ENCODE assay signal across 26 cellular contexts in genomic region chr10:56222237-56222636, GRCh38.
"Had no signal": no experiment of that assay in that cellular context is flagged by ENCODE, and none has a peak within 500 bp of the region (broad histone marks: within the 10 kb centered on the region; RNA-seq: fewer than 3 reads in every experiment).

No MANE protein-coding gene starts in this region.

- ATAC-seq: foreskin keratinocyte; gastroesophageal sphincter; heart left ventricle; left colon; left lobe of liver; lower lobe of right lung; mucosa of descending colon; naive thymus-derived CD8-positive, alpha-beta T cell had no signal

- H3K4me3 ChIP-seq: coronary artery, dorsolateral prefrontal cortex, esophagus muscularis mucosa, gastroesophageal sphincter, heart left ventricle, left ventricle myocardium inferior, lower lobe of right lung, mucosa of descending colon had no signal

- H3K27ac Mint-ChIP-seq: immature natural killer cell; mesothelial cell of epicardium; naive B cell; naive thymus-derived CD8-positive, alpha-beta T cell had no signal

- H3K27me3 Mint-ChIP-seq: naive B cell; naive thymus-derived CD8-positive, alpha-beta T cell had no signal

- DNase-seq: dermis blood vessel endothelial cell; dorsolateral prefrontal cortex; effector CD4-positive, alpha-beta T cell; effector memory CD4-positive, alpha-beta T cell; foreskin keratinocyte; heart left ventricle; hippocampal formation; immature natural killer cell; islet precursor cell; kidney; kidney glomerular epithelial cell; left colon; left ventricle myocardium inferior; lower lobe of right lung; mesenchymal stem cell; mucosa of descending colon; naive B cell; naive thymus-derived CD8-positive, alpha-beta T cell had no signal

- H3K27ac ChIP-seq: coronary artery, dorsolateral prefrontal cortex, esophagus muscularis mucosa, foreskin keratinocyte, gastroesophageal sphincter, heart left ventricle, left ventricle myocardium inferior, lower lobe of right lung had no signal

- H3K36me3 Mint-ChIP-seq: immature natural killer cell; mesothelial cell of epicardium; naive B cell; naive thymus-derived CD8-positive, alpha-beta T cell had no signal

- H3K4me1 Mint-ChIP-seq: immature natural killer cell; mesothelial cell of epicardium; naive B cell; naive thymus-derived CD8-positive, alpha-beta T cell had no signal

- H3K4me1 ChIP-seq: esophagus muscularis mucosa, foreskin keratinocyte, gastroesophageal sphincter, heart left ventricle, left ventricle myocardium inferior, lower lobe of right lung had no signal

- H3K36me3 ChIP-seq: esophagus muscularis mucosa, gastroesophageal sphincter, heart left ventricle, left ventricle myocardium inferior, lower lobe of right lung had no signal

- H3K9me3 ChIP-seq: esophagus muscularis mucosa, gastroesophageal sphincter, heart left ventricle, left ventricle myocardium inferior, lower lobe of right lung, mucosa of descending colon had no signal

- H3K9me3 Mint-ChIP-seq: mesothelial cell of epicardium had no signal

- H3K4me3 Mint-ChIP-seq: immature natural killer cell; mesothelial cell of epicardium; naive B cell; naive thymus-derived CD8-positive, alpha-beta T cell had no signal

- H3K27me3 ChIP-seq: esophagus muscularis mucosa, foreskin keratinocyte, gastroesophageal sphincter, heart left ventricle had no signal

- FAIRE-seq: colon, endothelial cell of umbilical vein, frontal cortex, kidney had no signal
